In the genomic region with DNA sequence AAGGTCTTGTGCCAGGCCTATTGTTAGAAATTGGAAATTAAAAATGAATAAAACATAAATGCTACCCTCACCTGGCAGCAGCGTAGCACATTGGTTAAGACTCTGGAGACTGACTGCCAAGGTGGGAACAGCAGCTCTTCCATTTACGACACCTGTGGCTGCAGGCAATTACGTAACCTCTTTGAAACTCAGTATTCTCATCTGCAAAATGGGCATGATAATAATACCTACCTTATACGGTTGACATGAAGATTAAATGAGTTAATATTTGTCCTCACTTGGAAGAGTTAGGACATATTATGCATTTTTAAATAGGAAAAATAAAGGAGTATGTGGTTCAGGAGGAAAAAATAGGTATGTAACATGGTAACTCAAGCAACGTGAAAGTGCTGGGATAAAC, we compare ENCODE assay signal across 8 cellular contexts.
"Had no signal": no experiment of that assay in that cellular context is flagged by ENCODE, and none has a peak within 500 bp of the region (broad histone marks: within the 10 kb centered on the region; RNA-seq: fewer than 3 reads in every experiment).

No MANE protein-coding gene starts in this region.

- H2AFZ ChIP-seq: GM23248 had no signal

- H3K4me3 ChIP-seq: GM23248 had no signal

- H3K27ac Mint-ChIP-seq: H9 had no signal

- FAIRE-seq: H54, HTR-8/SVneo had no signal

- DNase-seq: GM23248, GOT3, H9, HCEC 1CT, KBM-7 had no signal

- H3K9ac ChIP-seq: GM23248, KMS-11 had no signal

- H3K4me2 ChIP-seq: KMS-11 had no signal

- H3K4me3 Mint-ChIP-seq: H9 had no signal

- H3K27ac ChIP-seq: GM23248, KMS-11 had no signal
